27 cellular contexts compared by ENCODE assay signal in the genomic region with DNA sequence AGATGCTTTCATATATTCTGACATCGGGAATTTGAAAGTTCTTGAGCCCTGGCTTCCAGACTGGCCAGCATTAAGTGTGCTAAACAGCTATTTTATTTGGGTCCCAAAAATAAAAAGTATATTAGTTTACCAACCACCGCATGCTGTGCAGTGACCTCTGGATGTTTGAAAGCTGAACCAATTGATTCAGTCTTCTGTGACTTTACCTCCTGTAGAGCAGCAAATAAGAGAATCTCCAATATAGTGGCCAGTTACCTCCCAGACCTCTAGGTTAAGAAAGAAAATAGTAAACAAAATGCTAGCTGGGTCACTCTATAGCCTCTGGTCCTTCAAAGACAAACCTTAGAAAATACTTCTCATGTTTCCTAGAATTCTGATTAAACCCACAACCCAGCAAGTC.
"Had no signal": no experiment of that assay in that cellular context is flagged by ENCODE, and none has a peak within 500 bp of the region (broad histone marks: within the 10 kb centered on the region; RNA-seq: fewer than 3 reads in every experiment).

No MANE protein-coding gene starts in this region.

- H3K27ac Mint-ChIP-seq: activated B cell treated with CpG ODN at 0.5 μM for 24 hours; activated CD4-positive, alpha-beta T cell treated with anti-CD3 and anti-CD28 coated beads for 36 hours; activated naive CD8-positive, alpha-beta T cell; activated T-cell treated with anti-CD3 and anti-CD28 coated beads, Interleukin-2, amount 50 U/mL, for 24 hours; activated T-helper 17 cell treated with anti-CD3 and anti-CD28 coated beads, Interleukin-2, amount 50 U/mL, for 72 hours; mesothelial cell of epicardium; naive thymus-derived CD8-positive, alpha-beta T cell; stimulated activated effector memory CD8-positive, alpha-beta T cell treated with anti-CD3 and anti-CD28 coated beads, Interleukin-12 subunit alpha, Interleukin-12 subunit beta, amount 100 ng/mL, for 72 hours; stimulated activated naive CD8-positive, alpha-beta T cell treated with anti-CD3 and anti-CD28 coated beads, Interleukin-15, amount 100 ng/mL, for 72 hours; T-helper 1 cell treated with Interleukin-12 subunit alpha and Interleukin-12 subunit beta and Interleukin-4 antibody, amounts not matched to agents 30 μg/mL and 1 μg/mL, for 36 hours had no signal

- H3K9me3 ChIP-seq: adrenal gland, breast epithelium, tibial artery had no signal

- H3K36me3 ChIP-seq: adrenal gland, breast epithelium, tibial artery had no signal

- H3K27me3 ChIP-seq: adrenal gland, breast epithelium, tibial artery had no signal

- FAIRE-seq: endometrium, small intestine had no signal

- H3K27ac ChIP-seq: adrenal gland, breast epithelium, tibial artery had no signal

- H3K36me3 Mint-ChIP-seq: activated naive CD8-positive, alpha-beta T cell; mesothelial cell of epicardium; naive thymus-derived CD8-positive, alpha-beta T cell; stimulated activated effector memory CD8-positive, alpha-beta T cell treated with anti-CD3 and anti-CD28 coated beads, Interleukin-12 subunit alpha, Interleukin-12 subunit beta, amount 100 ng/mL, for 72 hours had no signal

- H3K27me3 Mint-ChIP-seq: activated T-cell treated with anti-CD3 and anti-CD28 coated beads, Interleukin-2, amount 50 U/mL, for 24 hours; stimulated activated naive CD8-positive, alpha-beta T cell treated with anti-CD3 and anti-CD28 coated beads, Interleukin-15, amount 100 ng/mL, for 72 hours had no signal

- DNase-seq: activated B cell treated with CpG ODN at 0.5 μM for 24 hours; activated CD4-positive, alpha-beta T cell treated with anti-CD3 and anti-CD28 coated beads for 36 hours; activated CD4-positive, alpha-beta T cell treated with anti-CD3 and anti-CD28 coated beads, Interleukin-2, amount 50 U/mL, for 4 hours; activated CD8-positive, alpha-beta memory T cell treated with anti-CD3 and anti-CD28 coated beads for 24 hours; activated CD8-positive, alpha-beta memory T cell treated with anti-CD3 and anti-CD28 coated beads, Interleukin-2, amount 50 U/mL, for 4 hours; activated naive CD4-positive, alpha-beta T cell; activated T-cell treated with anti-CD3 and anti-CD28 coated beads, Interleukin-2, amount 50 U/mL, for 24 hours; adrenal gland; cerebellar nuclear complex; cortex of kidney; erythroblast; foreskin fibroblast; left ventricle myocardium superior; naive thymus-derived CD8-positive, alpha-beta T cell; nucleus accumbens; small intestine; stimulated activated CD4-positive, alpha-beta T cell treated with anti-CD3 and anti-CD28 coated beads, Interleukin-2, amount 100 ng/mL, for 24 hours; stimulated activated naive CD8-positive, alpha-beta T cell treated with anti-CD3 and anti-CD28 coated beads, Interleukin-15, amount 100 ng/mL, for 72 hours; T1000; tibial artery had no signal

- H3K9me3 Mint-ChIP-seq: activated B cell treated with CpG ODN at 0.5 μM for 24 hours; activated T-cell treated with anti-CD3 and anti-CD28 coated beads, Interleukin-2, amount 50 U/mL, for 24 hours; activated T-helper 17 cell treated with anti-CD3 and anti-CD28 coated beads, Interleukin-2, amount 50 U/mL, for 72 hours; mesothelial cell of epicardium; naive thymus-derived CD8-positive, alpha-beta T cell; stimulated activated effector memory CD8-positive, alpha-beta T cell treated with anti-CD3 and anti-CD28 coated beads, Interleukin-12 subunit alpha, Interleukin-12 subunit beta, amount 100 ng/mL, for 72 hours; stimulated activated naive CD8-positive, alpha-beta T cell treated with anti-CD3 and anti-CD28 coated beads, Interleukin-15, amount 100 ng/mL, for 72 hours; T-helper 1 cell treated with Interleukin-12 subunit alpha and Interleukin-12 subunit beta and Interleukin-4 antibody, amounts not matched to agents 30 μg/mL and 1 μg/mL, for 36 hours had no signal

- H3K4me3 Mint-ChIP-seq: activated B cell treated with CpG ODN at 0.5 μM for 24 hours; activated CD4-positive, alpha-beta T cell treated with anti-CD3 and anti-CD28 coated beads for 36 hours; activated naive CD8-positive, alpha-beta T cell; activated T-cell treated with anti-CD3 and anti-CD28 coated beads, Interleukin-2, amount 50 U/mL, for 24 hours; activated T-helper 17 cell treated with anti-CD3 and anti-CD28 coated beads, Interleukin-2, amount 50 U/mL, for 72 hours; mesothelial cell of epicardium; naive thymus-derived CD8-positive, alpha-beta T cell; stimulated activated effector memory CD8-positive, alpha-beta T cell treated with anti-CD3 and anti-CD28 coated beads, Interleukin-12 subunit alpha, Interleukin-12 subunit beta, amount 100 ng/mL, for 72 hours; stimulated activated naive CD8-positive, alpha-beta T cell treated with anti-CD3 and anti-CD28 coated beads, Interleukin-15, amount 100 ng/mL, for 72 hours; T-helper 1 cell treated with Interleukin-12 subunit alpha and Interleukin-12 subunit beta and Interleukin-4 antibody, amounts not matched to agents 30 μg/mL and 1 μg/mL, for 36 hours had no signal

- H3K4me3 ChIP-seq: adrenal gland, breast epithelium, tibial artery had no signal

- H3K4me1 Mint-ChIP-seq: activated B cell treated with CpG ODN at 0.5 μM for 24 hours; activated CD4-positive, alpha-beta T cell treated with anti-CD3 and anti-CD28 coated beads for 36 hours; activated T-helper 17 cell treated with anti-CD3 and anti-CD28 coated beads, Interleukin-2, amount 50 U/mL, for 72 hours; stimulated activated effector memory CD8-positive, alpha-beta T cell treated with anti-CD3 and anti-CD28 coated beads, Interleukin-12 subunit alpha, Interleukin-12 subunit beta, amount 100 ng/mL, for 72 hours; stimulated activated naive CD8-positive, alpha-beta T cell treated with anti-CD3 and anti-CD28 coated beads, Interleukin-15, amount 100 ng/mL, for 72 hours had no signal
